In the genomic region with DNA sequence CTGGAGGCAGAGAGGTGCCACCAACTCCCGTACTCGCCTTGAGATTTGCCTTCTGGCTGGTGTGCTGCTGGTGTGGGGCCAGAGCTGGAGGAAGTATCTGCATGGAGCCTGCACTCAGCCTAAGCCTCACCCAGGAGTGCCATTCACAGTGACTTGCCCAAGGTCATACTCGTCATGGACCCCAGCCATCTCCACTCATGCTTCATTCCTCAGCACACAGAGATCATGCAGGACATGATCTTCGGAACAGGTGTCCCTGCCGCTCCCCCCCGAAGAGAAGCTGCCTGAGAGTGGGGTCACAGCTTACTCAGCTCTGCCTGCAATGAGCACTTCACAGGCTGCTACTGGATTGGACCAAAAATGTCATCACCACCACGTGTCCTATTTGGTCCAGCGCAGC, we compare ENCODE assay signal across 19 cellular contexts.
"Had no signal": no experiment of that assay in that cellular context is flagged by ENCODE, and none has a peak within 500 bp of the region (broad histone marks: within the 10 kb centered on the region; RNA-seq: fewer than 3 reads in every experiment).

No MANE protein-coding gene starts in this region.

- H3K27ac Mint-ChIP-seq: memory B cell; natural killer cell; stimulated activated naive B cell treated with anti-CD40 and anti-IgM and Interleukin-4, amounts not matched to agents 10 μg/mL and 1 μg/mL and 100 μg/mL, for 72 hours; stimulated activated naive CD8-positive, alpha-beta T cell treated with anti-CD3 and anti-CD28 coated beads, Interleukin-15, Interleukin-2, amounts not matched to agents 100 ng/mL and 50 ng/mL, for 24 hours had no signal

- DNase-seq: cerebellar nuclear complex; dorsolateral prefrontal cortex; effector CD4-positive, alpha-beta T cell; head of caudate nucleus; left ventricle myocardium superior; natural killer cell; right cardiac atrium; small intestine; stimulated activated CD4-positive, alpha-beta T cell treated with anti-CD3 and anti-CD28 coated beads, Interleukin-15, amount 100 ng/mL, for 24 hours; stimulated activated CD4-positive, alpha-beta T cell treated with anti-CD3 and anti-CD28 coated beads, Interleukin-2, amount 100 ng/mL, for 48 hours; stimulated activated naive B cell treated with anti-CD40 and anti-IgM and Interleukin-4, amounts not matched to agents 10 μg/mL and 1 μg/mL and 100 μg/mL, for 72 hours; testis; tibial artery; upper lobe of left lung had no signal

- H3K4me3 Mint-ChIP-seq: memory B cell; natural killer cell; neural crest cell; stimulated activated naive B cell treated with anti-CD40 and anti-IgM and Interleukin-4, amounts not matched to agents 10 μg/mL and 1 μg/mL and 100 μg/mL, for 72 hours; stimulated activated naive CD8-positive, alpha-beta T cell treated with anti-CD3 and anti-CD28 coated beads, Interleukin-15, Interleukin-2, amounts not matched to agents 100 ng/mL and 50 ng/mL, for 24 hours had no signal

- H3K27me3 Mint-ChIP-seq: stimulated activated naive CD8-positive, alpha-beta T cell treated with anti-CD3 and anti-CD28 coated beads, Interleukin-15, Interleukin-2, amounts not matched to agents 100 ng/mL and 50 ng/mL, for 24 hours had no signal

- H3K4me3 ChIP-seq: dorsolateral prefrontal cortex, lung, prostate gland, testis, tibial artery, upper lobe of left lung had no signal

- H3K36me3 ChIP-seq: prostate gland, tibial artery, upper lobe of left lung had no signal

- H3K4me1 Mint-ChIP-seq: memory B cell; natural killer cell; stimulated activated naive B cell treated with anti-CD40 and anti-IgM and Interleukin-4, amounts not matched to agents 10 μg/mL and 1 μg/mL and 100 μg/mL, for 72 hours had no signal

- H3K9me3 Mint-ChIP-seq: memory B cell; natural killer cell; neural crest cell; stimulated activated naive B cell treated with anti-CD40 and anti-IgM and Interleukin-4, amounts not matched to agents 10 μg/mL and 1 μg/mL and 100 μg/mL, for 72 hours; stimulated activated naive CD8-positive, alpha-beta T cell treated with anti-CD3 and anti-CD28 coated beads, Interleukin-15, Interleukin-2, amounts not matched to agents 100 ng/mL and 50 ng/mL, for 24 hours had no signal

- H3K36me3 Mint-ChIP-seq: memory B cell; natural killer cell; stimulated activated naive B cell treated with anti-CD40 and anti-IgM and Interleukin-4, amounts not matched to agents 10 μg/mL and 1 μg/mL and 100 μg/mL, for 72 hours had no signal

- H3K4me1 ChIP-seq: tibial artery, upper lobe of left lung had no signal

- H3K27ac ChIP-seq: prostate gland, testis, tibial artery, upper lobe of left lung had no signal

- H3K27me3 ChIP-seq: dorsolateral prefrontal cortex, testis, tibial artery, upper lobe of left lung had no signal

- H3K9me3 ChIP-seq: prostate gland, testis, tibial artery, upper lobe of left lung had no signal
